6 cellular contexts compared by ENCODE assay signal in the genomic region with DNA sequence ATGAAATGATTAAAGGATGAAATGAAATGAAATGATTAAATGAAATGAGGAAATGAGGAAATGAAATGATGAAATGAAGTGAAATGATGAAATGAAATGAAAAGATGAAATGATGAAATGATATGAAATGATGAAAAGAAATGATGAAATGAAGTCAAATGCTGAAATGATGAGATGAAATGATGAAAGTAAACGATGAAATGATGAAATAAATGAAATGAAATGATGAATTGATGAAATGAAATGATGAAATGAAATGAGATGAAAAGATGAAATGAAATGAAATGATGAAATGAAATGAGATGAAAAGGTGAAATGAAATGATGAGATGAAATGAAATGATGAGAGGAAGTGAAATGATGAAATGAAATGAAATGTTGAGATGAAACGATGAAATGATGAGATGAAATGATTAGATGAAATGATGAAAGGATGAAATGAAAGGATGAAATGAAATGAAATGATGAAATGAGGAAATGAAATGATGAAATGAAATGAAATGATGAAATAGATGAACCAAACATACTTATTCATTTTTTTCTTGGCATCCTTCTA.
DNase-seq lines count a peak whose midpoint lies in the region; FAIRE-seq and TF ChIP-seq lines count a peak whose summit lies in the region.
"Not testable (repeated sequence)": the region's sequence is repeated elsewhere in the genome, so short reads cannot be mapped to it uniquely, and the experiment has no call there.

No MANE protein-coding gene starts in this region.

- H3K36me3 ChIP-seq in HEK293 (ENCODE audit: control insufficient read depth in 2 of 2, insufficient read depth in 1 of 2, low read length in 2 of 2); small intestine (ENCODE audit: control insufficient read depth in 2 of 2, insufficient read depth in 2 of 2, low read length in 2 of 2): not testable (repeated sequence)

- DNase-seq in frontal cortex (ENCODE audit: low spot score in 2 of 2); small intestine: not testable (repeated sequence)

- not testable (repeated sequence) for H3K27me3 ChIP-seq in small intestine (ENCODE audit: control insufficient read depth in 2 of 2, insufficient read depth in 2 of 2, low read length in 2 of 2)

- POLR2A ChIA-PET in HEK293 (lab: Yijun Ruan, JAX), result not testable (repeated sequence)

- not testable (repeated sequence) for TF ChIP-seq CTCF in HEK293 (tag by site-specific recombination; IDR thresholded peaks at IDR 0.05)

- H3K9me3 ChIP-seq in HEK293 (ENCODE audit: control insufficient read depth, insufficient read depth, low read depth, low read length); small intestine (ENCODE audit: control insufficient read depth, low read depth): not testable (repeated sequence)

- WGBS in small intestine, 3 donors, result 48 to 61% (median 51%) methylated on average over 2 of the region's 2 CpGs

- FAIRE-seq in G401.6 (lab: Jason Lieb, UNC) (peak; percentile 67), TTC549 (lab: Jason Lieb, UNC) (peak; percentile 72), colon (lab: Jason Lieb, UNC) (peak; percentile 99), frontal cortex (lab: Jason Lieb, UNC) (peak; percentile 97), small intestine (lab: Jason Lieb, UNC) (peak; percentile 99)

- not testable (repeated sequence) for H3K4me1 ChIP-seq in HEK293 (ENCODE audit: control insufficient read depth, insufficient read depth, low read length); small intestine (ENCODE audit: control insufficient read depth in 2 of 2, insufficient read depth in 1 of 2, low read depth in 1 of 2, low read length in 1 of 2)

- CTCF ChIA-PET in HEK293 (lab: Yijun Ruan, JAX), result not testable (repeated sequence)

- H3K4me3 ChIP-seq in HEK293 (ENCODE audit: low read depth, low read length); small intestine (ENCODE audit: low read depth in 1 of 2, low read length in 2 of 2): not testable (repeated sequence)

- not testable (repeated sequence) for H3K27ac ChIP-seq in HEK293 (ENCODE audit: extremely low read depth, low read depth, low read length); small intestine (ENCODE audit: low read depth in 1 of 2, low read length in 1 of 2)

TF ChIP-seq in HEK293, 187 proteins besides CTCF, POLR2A, EP300 and RAD21:
- TF ChIP-seq PRDM1 (tag by site-specific recombination; IDR thresholded peaks at IDR 0.05) (peak; percentile 89; the same call in 1 of the 2 replicates), ZNF366 (tag by site-specific recombination; conservative IDR thresholded peaks at IDR 0.05) (peak; percentile 55; the same call in 1 of the 2 replicates)
